1 cellular context compared by ENCODE assay signal in genomic region chr15:57015897-57016296, GRCh38.
TF ChIP-seq lines count a peak whose summit lies in the region.

No MANE protein-coding gene starts in this region.

TF ChIP-seq in endothelial cell of umbilical vein, 7 proteins besides CTCF, POLR2A, EP300 and RAD21:
- no peak for TF ChIP-seq FOS (IDR thresholded peaks at IDR 0.05; ENCODE audit: borderline replicate concordance, insufficient read depth, low read length)
- no peak for TF ChIP-seq EZH2 (IDR thresholded peaks at IDR 0.05; ENCODE audit: borderline replicate concordance, low read depth, low read length, severe bottlenecking)
